ENCODE assay signal across 1 cellular context in the genomic region with DNA sequence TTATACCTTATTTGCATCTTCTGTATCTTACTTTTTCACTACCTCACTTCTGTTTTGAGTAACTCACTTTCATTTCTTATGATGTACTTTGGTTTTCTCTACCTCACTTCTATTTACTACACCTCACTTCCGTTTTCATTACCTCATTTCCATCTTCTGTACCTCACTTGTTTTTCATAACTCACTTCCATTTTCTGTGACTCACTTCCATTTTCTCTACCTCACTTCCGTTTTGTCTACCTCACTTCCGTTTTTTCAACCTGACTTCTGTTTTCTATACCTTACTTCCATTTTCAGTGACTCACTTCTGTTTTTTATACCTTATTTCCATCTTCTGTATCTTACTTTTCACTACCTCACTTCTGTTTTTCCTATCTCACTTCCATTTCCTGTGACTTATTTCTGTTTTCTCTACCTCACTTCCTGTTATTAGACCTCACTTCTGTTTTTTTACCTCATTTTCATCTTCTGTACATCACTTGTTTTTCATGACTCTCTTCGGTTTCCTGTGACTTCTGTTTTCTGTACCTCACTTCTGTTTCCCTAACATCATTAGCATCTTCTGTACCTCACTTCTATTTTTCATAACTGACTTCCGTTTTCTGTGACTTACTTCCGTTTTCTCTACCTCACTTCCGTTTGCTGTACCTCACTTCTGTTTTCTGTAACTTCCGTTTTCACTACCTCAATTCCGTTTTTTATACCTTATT.
TF ChIP-seq lines count a peak whose summit lies in the region.

No MANE protein-coding gene starts in this region.

TF ChIP-seq in K562, 482 proteins besides CTCF, POLR2A, EP300 and RAD21:
- TF ChIP-seq, protein P1, sequence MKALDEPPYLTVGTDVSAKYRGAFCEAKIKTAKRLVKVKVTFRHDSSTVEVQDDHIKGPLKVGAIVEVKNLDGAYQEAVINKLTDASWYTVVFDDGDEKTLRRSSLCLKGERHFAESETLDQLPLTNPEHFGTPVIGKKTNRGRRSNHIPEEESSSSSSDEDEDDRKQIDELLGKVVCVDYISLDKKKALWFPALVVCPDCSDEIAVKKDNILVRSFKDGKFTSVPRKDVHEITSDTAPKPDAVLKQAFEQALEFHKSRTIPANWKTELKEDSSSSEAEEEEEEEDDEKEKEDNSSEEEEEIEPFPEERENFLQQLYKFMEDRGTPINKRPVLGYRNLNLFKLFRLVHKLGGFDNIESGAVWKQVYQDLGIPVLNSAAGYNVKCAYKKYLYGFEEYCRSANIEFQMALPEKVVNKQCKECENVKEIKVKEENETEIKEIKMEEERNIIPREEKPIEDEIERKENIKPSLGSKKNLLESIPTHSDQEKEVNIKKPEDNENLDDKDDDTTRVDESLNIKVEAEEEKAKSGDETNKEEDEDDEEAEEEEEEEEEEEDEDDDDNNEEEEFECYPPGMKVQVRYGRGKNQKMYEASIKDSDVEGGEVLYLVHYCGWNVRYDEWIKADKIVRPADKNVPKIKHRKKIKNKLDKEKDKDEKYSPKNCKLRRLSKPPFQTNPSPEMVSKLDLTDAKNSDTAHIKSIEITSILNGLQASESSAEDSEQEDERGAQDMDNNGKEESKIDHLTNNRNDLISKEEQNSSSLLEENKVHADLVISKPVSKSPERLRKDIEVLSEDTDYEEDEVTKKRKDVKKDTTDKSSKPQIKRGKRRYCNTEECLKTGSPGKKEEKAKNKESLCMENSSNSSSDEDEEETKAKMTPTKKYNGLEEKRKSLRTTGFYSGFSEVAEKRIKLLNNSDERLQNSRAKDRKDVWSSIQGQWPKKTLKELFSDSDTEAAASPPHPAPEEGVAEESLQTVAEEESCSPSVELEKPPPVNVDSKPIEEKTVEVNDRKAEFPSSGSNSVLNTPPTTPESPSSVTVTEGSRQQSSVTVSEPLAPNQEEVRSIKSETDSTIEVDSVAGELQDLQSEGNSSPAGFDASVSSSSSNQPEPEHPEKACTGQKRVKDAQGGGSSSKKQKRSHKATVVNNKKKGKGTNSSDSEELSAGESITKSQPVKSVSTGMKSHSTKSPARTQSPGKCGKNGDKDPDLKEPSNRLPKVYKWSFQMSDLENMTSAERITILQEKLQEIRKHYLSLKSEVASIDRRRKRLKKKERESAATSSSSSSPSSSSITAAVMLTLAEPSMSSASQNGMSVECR (CRISPR knock-in tag; IDR thresholded peaks at IDR 0.05), result no peak
- TF ChIP-seq ZNF586 (CRISPR knock-in tag; conservative IDR thresholded peaks at IDR 0.05), result no peak
- TF ChIP-seq NCOR1 (IDR thresholded peaks at IDR 0.05), result no peak
- TF ChIP-seq SPI1 (IDR thresholded peaks at IDR 0.05; ENCODE audit: borderline replicate concordance, low read depth, low read length), result 0 out of 2 replicates have a peak, but pooled peaks have one; percentile 29
